ENCODE assay signal across 24 cellular contexts in the genomic region with DNA sequence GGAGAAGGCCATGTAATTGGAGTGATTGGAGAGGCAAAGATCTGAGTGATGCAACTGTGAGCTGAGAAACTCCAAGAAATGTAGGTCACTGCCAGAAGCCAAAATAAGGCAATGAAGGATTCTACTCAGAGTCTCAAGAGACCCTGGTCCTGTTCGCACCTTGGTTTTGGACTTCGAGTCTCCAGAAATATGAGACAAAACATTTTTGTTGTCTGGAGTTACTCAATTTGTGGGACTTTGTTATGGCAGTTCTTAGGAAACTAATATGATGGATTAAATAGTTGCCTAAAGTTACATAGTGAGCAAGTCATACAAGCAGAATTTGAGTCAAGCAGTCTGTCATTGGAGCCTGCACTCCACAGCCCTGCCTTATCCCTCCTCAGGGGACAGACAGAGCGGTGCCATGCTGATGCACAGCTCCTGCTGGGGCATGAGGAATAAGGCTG.
A peak's percentile ranks its signal among the peaks of the same experiment; 100 is the strongest.
DNase-seq lines count a peak whose midpoint lies in the region; FAIRE-seq and TF ChIP-seq lines count a peak whose summit lies in the region.
"Had no signal": no experiment of that assay in that cellular context is flagged by ENCODE, and none has a peak within 500 bp of the region (broad histone marks: within the 10 kb centered on the region; RNA-seq: fewer than 3 reads in every experiment).

No MANE protein-coding gene starts in this region.

- H3K4me3 ChIP-seq in mesodermal cell (ENCODE audit: extremely low read depth, insufficient read depth, low read length, poor library complexity, severe bottlenecking): no peak overlapping the region
- H3K4me3 ChIP-seq: A549, upper lobe of left lung had no signal

- POLR2A ChIA-PET in MCF 10A (lab: Yijun Ruan, JAX): no interaction called here

- 100% methylated on average over 1 to 3 of the region's 3 CpGs for WGBS in mesodermal cell (ENCODE audit: insufficient coverage in 2 of 2), 2 experiments

- no peaks in the 10 kb centered on the region for H3K4me1 ChIP-seq in mesodermal cell (ENCODE audit: control insufficient read depth, insufficient read depth, low read length, poor library complexity, severe bottlenecking)
- H3K4me1 ChIP-seq: upper lobe of left lung had no signal

- peak; percentile 96 for FAIRE-seq in H54 (lab: Jason Lieb, UNC)
- FAIRE-seq: A549, colon, endometrium had no signal

- no peaks in the 10 kb centered on the region for H3K9me3 ChIP-seq in mesodermal cell (ENCODE audit: control insufficient read depth, low read length)
- H3K9me3 ChIP-seq: A549, upper lobe of left lung had no signal

- no peak overlapping the region for H3K4me3 Mint-ChIP-seq in MCF 10A (ENCODE audit: unreplicated experiment)
- H3K4me3 Mint-ChIP-seq: activated B cell treated with CpG ODN at 0.5 μM for 24 hours; activated naive CD4-positive, alpha-beta T cell treated with anti-CD3 and anti-CD28 coated beads, Interleukin-2, amount 10 ng/mL, durations not matched to agents 7 days and 5 days; activated T-cell treated with anti-CD3 and anti-CD28 coated beads, Interleukin-2, amount 50 U/mL, for 4 hours; CD4-positive, CD25-positive, alpha-beta regulatory T cell; mesothelial cell of epicardium; natural killer cell treated with Interleukin-12 subunit alpha and Interleukin-12 subunit beta and Interleukin-15 and Interleukin-18, amount 100 ng/mL, for 72 hours had no signal

- CTCF ChIA-PET in MCF 10A (lab: Yijun Ruan, JAX): interaction anchor here (0.6 kb wide), 1 partner anchor 1186 kb away, joined by 3 read pairs; no protein-coding TSS in a partner anchor

- no peaks in the 10 kb centered on the region for H3K36me3 ChIP-seq in mesodermal cell (ENCODE audit: control insufficient read depth, insufficient read depth, low read length)
- H3K36me3 ChIP-seq: upper lobe of left lung had no signal

- H3K4me1 Mint-ChIP-seq in MCF 10A (ENCODE audit: insufficient read depth, unreplicated experiment): peaks cover 9% of the 10 kb centered on the region
- H3K4me1 Mint-ChIP-seq: activated B cell treated with CpG ODN at 0.5 μM for 24 hours; activated naive CD4-positive, alpha-beta T cell treated with anti-CD3 and anti-CD28 coated beads, Interleukin-2, amount 10 ng/mL, durations not matched to agents 7 days and 5 days; CD4-positive, CD25-positive, alpha-beta regulatory T cell had no signal

- no TSS peak for BruUV-seq in MCF 10A (replicated peaks; lab: Mats Ljungman, UMichigan)

- no peak overlapping the region for H3K27ac Mint-ChIP-seq in MCF 10A (ENCODE audit: low read depth, unreplicated experiment)
- H3K27ac Mint-ChIP-seq: activated B cell treated with CpG ODN at 0.5 μM for 24 hours; activated naive CD4-positive, alpha-beta T cell treated with anti-CD3 and anti-CD28 coated beads, Interleukin-2, amount 10 ng/mL, durations not matched to agents 7 days and 5 days; CD4-positive, CD25-positive, alpha-beta regulatory T cell; mesothelial cell of epicardium; natural killer cell treated with Interleukin-12 subunit alpha and Interleukin-12 subunit beta and Interleukin-15 and Interleukin-18, amount 100 ng/mL, for 72 hours; progenitor cell of endocrine pancreas had no signal

- H3K27me3 Mint-ChIP-seq in MCF 10A (ENCODE audit: insufficient read depth, unreplicated experiment): no peaks in the 10 kb centered on the region
- H3K27me3 Mint-ChIP-seq: progenitor cell of endocrine pancreas had no signal

- no peaks in the 10 kb centered on the region for H3K36me3 Mint-ChIP-seq in MCF 10A (ENCODE audit: insufficient read depth, unreplicated experiment)
- H3K36me3 Mint-ChIP-seq: activated naive CD4-positive, alpha-beta T cell treated with anti-CD3 and anti-CD28 coated beads, Interleukin-2, amount 10 ng/mL, durations not matched to agents 7 days and 5 days; CD4-positive, CD25-positive, alpha-beta regulatory T cell; mesothelial cell of epicardium; natural killer cell treated with Interleukin-12 subunit alpha and Interleukin-12 subunit beta and Interleukin-15 and Interleukin-18, amount 100 ng/mL, for 72 hours had no signal

- no peak for TF ChIP-seq POLR2A in H54 (IDR thresholded peaks at IDR 0.05; ENCODE audit: low read depth, low read length)

- H3K9me3 Mint-ChIP-seq in MCF 10A (ENCODE audit: unreplicated experiment): no peaks in the 10 kb centered on the region
- H3K9me3 Mint-ChIP-seq: activated B cell treated with CpG ODN at 0.5 μM for 24 hours; activated naive CD4-positive, alpha-beta T cell treated with anti-CD3 and anti-CD28 coated beads, Interleukin-2, amount 10 ng/mL, durations not matched to agents 7 days and 5 days; activated T-cell treated with anti-CD3 and anti-CD28 coated beads, Interleukin-2, amount 50 U/mL, for 4 hours; CD4-positive, CD25-positive, alpha-beta regulatory T cell had no signal

- TF ChIP-seq CTCF in MCF 10A (IDR thresholded peaks at IDR 0.05; ENCODE audit: unreplicated experiment): no peak

- H3K27ac ChIP-seq in mesodermal cell (ENCODE audit: low read depth, low read length, severe bottlenecking): peak overlapping the region; percentile 37
- H3K27ac ChIP-seq: A549, upper lobe of left lung had no signal

- intact Hi-C loops in MCF 10A (cut with micrococcal nuclease): no loop called here
- intact Hi-C loops in head of caudate nucleus (cut with DNase I): no loop called here

- peak; percentile 21 for DNase-seq in A172 (ENCODE audit: low spot score)
- peak; percentile 40 for DNase-seq in H54 (ENCODE audit: insufficient read length, low spot score)
- DNase-seq in amniotic epithelial cell (ENCODE audit: low read depth): peak; percentile 91
- DNase-seq in COR-L47 (lab: John Stamatoyannopoulos, UW): no peak
- DNase-seq in MCF 10A (ENCODE audit: unreplicated experiment): no peak
- DNase-seq in head of caudate nucleus: no peak
- no peak for DNase-seq in DMS 273 (lab: John Stamatoyannopoulos, UW; ENCODE audit: unreplicated experiment)
- DNase-seq: activated B cell treated with CpG ODN at 0.5 μM for 24 hours; activated naive CD4-positive, alpha-beta T cell treated with anti-CD3 and anti-CD28 coated beads, Interleukin-2, amount 10 ng/mL, durations not matched to agents 7 days and 5 days; activated T-cell treated with anti-CD3 and anti-CD28 coated beads, Interleukin-2, amount 50 U/mL, for 4 hours; CD4-positive, CD25-positive, alpha-beta regulatory T cell; DMS153; foreskin fibroblast; kidney glomerular epithelial cell; NCI-H2171; stimulated activated CD4-positive, alpha-beta T cell treated with anti-CD3 and anti-CD28 coated beads, Interleukin-4, amount 100 ng/mL, for 4 hours; upper lobe of left lung had no signal

Comparison
In these comparisons a context has a peak if more than half of its experiments do, and no peak if none do; other contexts are left out.
1. DNase-seq: peak in A172 (single experiment), H54 (single experiment) and amniotic epithelial cell (single experiment); none in COR-L47 (single experiment), MCF 10A (single experiment), head of caudate nucleus (0 of 42) and DMS 273 (single experiment).